8 cellular contexts compared by ENCODE assay signal in genomic region chr17:49035470-49036269, GRCh38. TPM values are rescaled to one million over a fixed set of nuclear protein-coding genes. Genes with fewer than 3 reads are reported as not detected.
DNase-seq lines count a peak whose midpoint lies in the region; ATAC-seq and TF ChIP-seq lines count a peak whose summit lies in the region.

No MANE protein-coding gene starts in this region.

- TF ChIP-seq EP300 in suprapubic skin (IDR thresholded peaks at IDR 0.05), result no peak

- TF ChIP-seq CTCF in AG10803 (conservative IDR thresholded peaks at IDR 0.05; ENCODE audit: low read length) (peak; percentile 85), PC-3 (conservative IDR thresholded peaks at IDR 0.05; ENCODE audit: low read depth, low read length) (peak; percentile 92), body of pancreas (IDR thresholded peaks at IDR 0.05) (peak; percentile 43 to 68 (median 52)), left lung (IDR thresholded peaks at IDR 0.05) (peak; percentile 60 to 61), suprapubic skin (IDR thresholded peaks at IDR 0.05) (peak; percentile 40 to 62)

- no peaks in the 10 kb centered on the region for H3K4me1 ChIP-seq in GM23248 (ENCODE audit: insufficient read depth)
- H3K4me1 ChIP-seq in PC-3 (ENCODE audit: insufficient read depth, low read length), result peaks cover 7% of the 10 kb centered on the region
- H3K4me1 ChIP-seq in body of pancreas, result no peaks in the 10 kb centered on the region
- H3K4me1 ChIP-seq in left lung, result no peaks in the 10 kb centered on the region
- H3K4me1 ChIP-seq in suprapubic skin, result no peaks in the 10 kb centered on the region

- WGBS in GM23248 (ENCODE audit: low coverage in 1 of 2, low lambda C conversion rate in 2 of 2, missing lambda C conversion rate in 2 of 2), 2 experiments, result 55 to 57% methylated on average over 40 to 42 of the region's 42 CpGs
- 59 to 74% methylated on average over 29 to 30 of the region's 42 CpGs for WGBS in body of pancreas, 2 donors
- WGBS in suprapubic skin, result 69% methylated on average over 31 of the region's 42 CpGs

- intact Hi-C loops in PC-3 (cut with micrococcal nuclease) (no loop called here), body of pancreas (cut with DNase I) (loop anchor here (10.0 kb wide), 2 partner anchors 231 to 361 kb away; no protein-coding TSS in a partner anchor), left lung (cut with DNase I) (loop anchor here in 1 of 2 donors (10.0 kb wide), 1 partner anchor 151 kb away; no protein-coding TSS in a partner anchor)

- DNase-seq in AG10803 (ENCODE audit: low read depth), result peak; percentile 41
- DNase-seq in GM23248, result peak; percentile 75
- DNase-seq in PC-3, result peak; percentile 74
- DNase-seq in body of pancreas, result peak; percentile 24 to 53 (median 44)
- DNase-seq in left lung, result peak in 1 of 2 donors; percentile 73
- DNase-seq in suprapubic skin (ENCODE audit: low spot score in 2 of 2), result no peak

- H3K4me3 ChIP-seq in AG10803 (ENCODE audit: low read length) (peak overlapping the region; percentile 40), GM23248 (peak overlapping the region; percentile 68), PC-3 (ENCODE audit: low read length) (peak overlapping the region; percentile 41), body of pancreas (no peak overlapping the region), left lung (no peak overlapping the region), suprapubic skin (peak overlapping the region; percentile 29)

- no peaks in the 10 kb centered on the region for H4K20me1 ChIP-seq in GM23248 (ENCODE audit: insufficient read depth)
- no peaks in the 10 kb centered on the region for H4K20me1 ChIP-seq in PC-3 (ENCODE audit: low read length)

- no peaks in the 10 kb centered on the region for H3K27me3 ChIP-seq in GM23248 (replicated peaks; ENCODE audit: insufficient read depth)
- no peaks in the 10 kb centered on the region for H3K27me3 ChIP-seq in PC-3 (ENCODE audit: low read length)
- H3K27me3 ChIP-seq in body of pancreas, result peaks cover 0 to 3% of the 10 kb centered on the region in 2 donors
- H3K27me3 ChIP-seq in left lung, result peaks cover 0 to 47% of the 10 kb centered on the region in 2 donors
- peaks cover 25% of the 10 kb centered on the region for H3K27me3 ChIP-seq in suprapubic skin

- no peaks in the 10 kb centered on the region; the same call in 1 of the 2 replicates for H3K79me2 ChIP-seq in GM23248 (ENCODE audit: insufficient read depth)
- H3K79me2 ChIP-seq in PC-3 (ENCODE audit: low read length), result no peaks in the 10 kb centered on the region

- TF ChIP-seq POLR2A in body of pancreas (IDR thresholded peaks at IDR 0.05), result no peak
- no peak for TF ChIP-seq POLR2A in suprapubic skin (IDR thresholded peaks at IDR 0.05)

- H3K4me2 ChIP-seq in GM23248 (ENCODE audit: unreplicated experiment) (peak overlapping the region; percentile 70), PC-3 (ENCODE audit: low read length) (peak overlapping the region; percentile 42)

- H3K36me3 ChIP-seq in GM23248 (ENCODE audit: low read depth) (no peaks in the 10 kb centered on the region), PC-3 (ENCODE audit: low read depth, low read length) (no peaks in the 10 kb centered on the region), body of pancreas (replicated peaks in 1 of 2; ENCODE audit: insufficient read depth in 1 of 2, low read depth in 2 of 2) (no peaks in the 10 kb centered on the region), left lung (no peaks in the 10 kb centered on the region), suprapubic skin (no peaks in the 10 kb centered on the region)

- ATAC-seq in PC-3 (peak; percentile 30), body of pancreas (peak; percentile 53), left lung (peak; percentile 70), GM21786 (IDR thresholded peaks at IDR 0.05; ENCODE audit: unreplicated experiment) (no peak), GM21723 (IDR thresholded peaks at IDR 0.05; ENCODE audit: unreplicated experiment) (no peak)

- in situ Hi-C loops in GM23248 (cut with MboI), result loop anchor here (10.0 kb wide), 1 partner anchor 221 kb away; the partner anchor contains the start of gene TTLL6

- BruUV-seq in PC-3 (replicated peaks; lab: Mats Ljungman, UMichigan), result no TSS peak

- H3K9me3 ChIP-seq in GM23248 (ENCODE audit: low read depth) (no peaks in the 10 kb centered on the region), PC-3 (ENCODE audit: low read length) (no peaks in the 10 kb centered on the region), body of pancreas (no peaks in the 10 kb centered on the region), left lung (no peaks in the 10 kb centered on the region), suprapubic skin (no peaks in the 10 kb centered on the region)

- H3K9me2 ChIP-seq in GM23248 (ENCODE audit: insufficient read depth) (no peaks in the 10 kb centered on the region), PC-3 (replicated peaks; ENCODE audit: low read length) (no peaks in the 10 kb centered on the region)

- peak overlapping the region; percentile 71 for H3K9ac ChIP-seq in GM23248
- no peak overlapping the region for H3K9ac ChIP-seq in PC-3 (ENCODE audit: low read length)

- H3F3A ChIP-seq in GM23248 (ENCODE audit: insufficient read depth) (no peaks in the 10 kb centered on the region), PC-3 (ENCODE audit: low read length, unreplicated experiment) (no peaks in the 10 kb centered on the region)

- POLR2A ChIA-PET in PC-3 (lab: Charles Lee; ENCODE audit: unreplicated experiment), result no interaction called here

- no peak overlapping the region for H3K27ac ChIP-seq in GM23248
- H3K27ac ChIP-seq in PC-3 (ENCODE audit: low read length), result no peak overlapping the region
- no peak overlapping the region for H3K27ac ChIP-seq in body of pancreas
- H3K27ac ChIP-seq in left lung, result no peak overlapping the region
- no peak overlapping the region for H3K27ac ChIP-seq in suprapubic skin

- H2AFZ ChIP-seq in GM23248 (peak overlapping the region; percentile 86), PC-3 (ENCODE audit: low read length) (peak overlapping the region; percentile 87)

- CTCF ChIA-PET in PC-3 (lab: Charles Lee), result interaction anchor here (0.6 to 1.0 kb wide), 7 partner anchors 9 to 156 kb away, joined by 3 to 5 read pairs (median 4); no protein-coding TSS in a partner anchor

RNA-seq across cellular contexts. Expression of gene IGF2BP1, which starts 38.5 kb away (rescaled TPM):
- 4.3 and 5.7 TPM in 2 replicates for total RNA-seq in GM23248 (2014; rRNA removed; shearing (Covaris generic))
- polyA plus RNA-seq in GM23248 (2016; fragmentation: Nextera tagmentation; extraction: Ambion mirVana), result 5.6 and 8.1 TPM in 2 replicates
- total RNA-seq in PC-3 (2014; rRNA removed), result 1.2 and 1.3 TPM in 2 replicates
- total RNA-seq in body of pancreas, result not detected
- total RNA-seq in left lung, result under 1 TPM; 0.23 to 0.26 TPM
- total RNA-seq in suprapubic skin, result not detected

Comparison
In these comparisons a context has a peak if more than half of its experiments do, and no peak if none do; other contexts are left out.
1. DNase-seq: peak in AG10803 (single experiment), GM23248 (single experiment), PC-3 (single experiment) and body of pancreas (4 of 4); none in suprapubic skin (0 of 2).
2. H3K4me3 ChIP-seq: peak in AG10803 (single experiment), GM23248 (single experiment), PC-3 (single experiment) and suprapubic skin (single experiment); none in body of pancreas (0 of 2) and left lung (0 of 2).
3. ATAC-seq: peak in PC-3 (single experiment), body of pancreas (single experiment) and left lung (single experiment); none in GM21786 (single experiment) and GM21723 (single experiment).
4. Peak in every context shown above with its lines, with median percentiles within 50 percentile points of each other: CTCF ChIP-seq.